Comparison of ENCODE assay signal across 13 cellular contexts in genomic region chr1:74729741-74730478, GRCh38. TPM values are rescaled to one million over a fixed set of nuclear protein-coding genes. Genes with fewer than 3 reads are reported as not detected.
DNase-seq lines count a peak whose midpoint lies in the region; ATAC-seq and TF ChIP-seq lines count a peak whose summit lies in the region.
"Had no signal": no experiment of that assay in that cellular context is flagged by ENCODE, and none has a peak within 500 bp of the region (broad histone marks: within the 10 kb centered on the region; RNA-seq: fewer than 3 reads in every experiment).

No MANE protein-coding gene starts in this region.

- no peaks in the 10 kb centered on the region for H3K27me3 ChIP-seq in SK-N-SH (ENCODE audit: insufficient read depth)
- no peaks in the 10 kb centered on the region for H3K27me3 ChIP-seq in thyroid gland
- no peaks in the 10 kb centered on the region for H3K27me3 ChIP-seq in right atrium auricular region

- peak; percentile 5 to 83; a peak in 2 of 4 replicates for TF ChIP-seq EP300 in SK-N-SH (IDR thresholded peaks at IDR 0.05; ENCODE audit: borderline replicate concordance in 1 of 2, low read depth in 1 of 2, low read length in 1 of 2)

- H3K4me1 ChIP-seq in SK-N-SH (ENCODE audit: control insufficient read depth in 1 of 2, insufficient read depth in 2 of 2, low read depth in 1 of 2, low read length in 1 of 2) (peaks cover 12 to 24% of the 10 kb centered on the region in 2 experiments), thyroid gland (peaks cover 16 to 27% of the 10 kb centered on the region in 2 donors), right atrium auricular region (peaks cover 0 to 45% of the 10 kb centered on the region in 2 donors)

- intact Hi-C loops in thyroid gland (cut with DNase I) = no loop called here

- WGBS in SK-N-SH (ENCODE audit: low lambda C conversion rate) = 36% methylated on average over 6 of the region's 6 CpGs
- 83 to 95% methylated on average over 6 of the region's 6 CpGs for whole genome bisulfite sequencing in thyroid gland, 2 donors

- no peak for TF ChIP-seq CTCF in 22Rv1 (IDR thresholded peaks at IDR 0.05)
- no peak for TF ChIP-seq CTCF in SK-N-SH (IDR thresholded peaks at IDR 0.05)
- no peak for TF ChIP-seq CTCF in foreskin fibroblast (IDR thresholded peaks at IDR 0.05; ENCODE audit: low read depth, low read length)
- no peak for TF ChIP-seq CTCF in thyroid gland (IDR thresholded peaks at IDR 0.05)
- TF ChIP-seq CTCF in right atrium auricular region (IDR thresholded peaks at IDR 0.05) = no peak

- POLR2A ChIA-PET in SK-N-SH (lab: Yijun Ruan, JAX) = no interaction called here

- H3K9me2 ChIP-seq in SK-N-SH = no peaks in the 10 kb centered on the region

- TF ChIP-seq RAD21 in SK-N-SH (IDR thresholded peaks at IDR 0.05; ENCODE audit: low read length) = no peak

- H3K4me3 ChIP-seq in SK-N-SH (ENCODE audit: low read depth in 2 of 2, low read length in 1 of 2) (no peak overlapping the region; a peak in 1 of 4 replicates), foreskin fibroblast (ENCODE audit: low read depth in 1 of 2, low read length in 2 of 2) (no peak overlapping the region), thyroid gland (replicated peaks in 1 of 3) (no peak overlapping the region), right atrium auricular region (no peak overlapping the region)

- H2AFZ ChIP-seq in SK-N-SH (ENCODE audit: low read depth) = no peak overlapping the region

- H3F3A ChIP-seq in SK-N-SH (replicated peaks; ENCODE audit: insufficient read depth) = peaks cover 20% of the 10 kb centered on the region

- peaks cover 32% of the 10 kb centered on the region for H3K79me2 ChIP-seq in SK-N-SH (ENCODE audit: insufficient read depth)

- no peak for TF ChIP-seq POLR2A in thyroid gland (IDR thresholded peaks at IDR 0.05)

- DNase-seq in SK-N-SH (peak; percentile 16), foreskin fibroblast (peak; percentile 45 to 75), thyroid gland (no peak), right atrium auricular region (ENCODE audit: low spot score) (no peak), NCI-H1694 treated with DMSO at 0.1 percent for 48 hours (lab: John Stamatoyannopoulos, UW) (no peak)
- no peak for DNase-seq in stimulated activated CD4-positive, alpha-beta T cell treated with anti-CD3 and anti-CD28 coated beads, Interleukin-4, amount 100 ng/mL, for 4 hours
- DNase-seq: cerebellar nuclear complex; NCI-H1105 treated with DMSO at 0.1 percent for 48 hours; SIG-M5; stimulated activated naive B cell treated with anti-CD40 and anti-IgM and Interleukin-4, amounts not matched to agents 10 μg/mL and 1 μg/mL and 100 μg/mL, for 72 hours had no signal

- no peak overlapping the region for H3K9ac ChIP-seq in SK-N-SH

- no peaks in the 10 kb centered on the region; the same call in 1 of the 2 replicates for H3K9me3 ChIP-seq in SK-N-SH
- H3K9me3 ChIP-seq in thyroid gland = no peaks in the 10 kb centered on the region
- H3K9me3 ChIP-seq in right atrium auricular region = no peaks in the 10 kb centered on the region

- H3K27ac ChIP-seq in 22Rv1 (peak overlapping the region; percentile 75), SK-N-SH (ENCODE audit: low read depth in 2 of 2, low read length in 1 of 2) (peak overlapping the region; percentile 47 to 61), thyroid gland (no peak overlapping the region), right atrium auricular region (no peak overlapping the region)

- peak; percentile 13 for ATAC-seq in GM18511 (IDR thresholded peaks at IDR 0.05; ENCODE audit: unreplicated experiment)
- ATAC-seq: sciatic nerve; stimulated activated naive B cell treated with anti-CD40 and anti-IgM and Interleukin-4, amounts not matched to agents 10 μg/mL and 1 μg/mL and 100 μg/mL, for 72 hours had no signal

- H4K20me1 ChIP-seq in SK-N-SH (ENCODE audit: insufficient read depth) = no peaks in the 10 kb centered on the region

- H3K4me2 ChIP-seq in SK-N-SH = peak overlapping the region; percentile 73

- CTCF ChIA-PET in SK-N-SH (lab: Yijun Ruan, JAX) = no interaction called here

- H3K36me3 ChIP-seq in SK-N-SH (replicated peaks in 1 of 2; ENCODE audit: control insufficient read depth in 1 of 2, insufficient read depth in 2 of 2, low read length in 1 of 2) = peaks cover 7 to 10% of the 10 kb centered on the region in 2 experiments
- no peaks in the 10 kb centered on the region for H3K36me3 ChIP-seq in thyroid gland
- H3K36me3 ChIP-seq in right atrium auricular region = no peaks in the 10 kb centered on the region

TF ChIP-seq in SK-N-SH, 30 proteins besides CTCF, POLR2A, EP300 and RAD21 (continues in another document):
- TF ChIP-seq JUND (IDR thresholded peaks at IDR 0.05) (peak; percentile 97), GATA2 (CRISPR knock-in tag; IDR thresholded peaks at IDR 0.05) (peak; percentile 55), CHD2 (IDR thresholded peaks at IDR 0.05; ENCODE audit: low read length, partially characterized antibody) (no peak), USF2 (IDR thresholded peaks at IDR 0.05; ENCODE audit: borderline replicate concordance, low read depth, low read length) (no peak), NFIC (IDR thresholded peaks at IDR 0.05; ENCODE audit: borderline replicate concordance) (peak; percentile 91), GABPA (IDR thresholded peaks at IDR 0.05; ENCODE audit: low read depth) (no peak), PBX3 (IDR thresholded peaks at IDR 0.05) (peak; percentile 96), MAX (IDR thresholded peaks at IDR 0.05; ENCODE audit: low read depth) (peak; percentile 78), TAF1 (IDR thresholded peaks at IDR 0.05; ENCODE audit: borderline replicate concordance, low read depth, low read length) (no peak), RCOR1 (IDR thresholded peaks at IDR 0.05; ENCODE audit: low read length) (no peak), SIN3A (IDR thresholded peaks at IDR 0.05; ENCODE audit: borderline replicate concordance, low read depth, low read length) (no peak), MXI1 (IDR thresholded peaks at IDR 0.05; ENCODE audit: low read depth, low read length) (no peak), POLR2AphosphoS5 (IDR thresholded peaks at IDR 0.05; ENCODE audit: low read depth, low read length) (no peak)
- TF ChIP-seq, protein P1, sequence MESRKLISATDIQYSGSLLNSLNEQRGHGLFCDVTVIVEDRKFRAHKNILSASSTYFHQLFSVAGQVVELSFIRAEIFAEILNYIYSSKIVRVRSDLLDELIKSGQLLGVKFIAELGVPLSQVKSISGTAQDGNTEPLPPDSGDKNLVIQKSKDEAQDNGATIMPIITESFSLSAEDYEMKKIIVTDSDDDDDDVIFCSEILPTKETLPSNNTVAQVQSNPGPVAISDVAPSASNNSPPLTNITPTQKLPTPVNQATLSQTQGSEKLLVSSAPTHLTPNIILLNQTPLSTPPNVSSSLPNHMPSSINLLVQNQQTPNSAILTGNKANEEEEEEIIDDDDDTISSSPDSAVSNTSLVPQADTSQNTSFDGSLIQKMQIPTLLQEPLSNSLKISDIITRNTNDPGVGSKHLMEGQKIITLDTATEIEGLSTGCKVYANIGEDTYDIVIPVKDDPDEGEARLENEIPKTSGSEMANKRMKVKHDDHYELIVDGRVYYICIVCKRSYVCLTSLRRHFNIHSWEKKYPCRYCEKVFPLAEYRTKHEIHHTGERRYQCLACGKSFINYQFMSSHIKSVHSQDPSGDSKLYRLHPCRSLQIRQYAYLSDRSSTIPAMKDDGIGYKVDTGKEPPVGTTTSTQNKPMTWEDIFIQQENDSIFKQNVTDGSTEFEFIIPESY (IDR thresholded peaks at IDR 0.05; ENCODE audit: borderline replicate concordance, low read depth) = no peak
- TF ChIP-seq, protein P2, sequence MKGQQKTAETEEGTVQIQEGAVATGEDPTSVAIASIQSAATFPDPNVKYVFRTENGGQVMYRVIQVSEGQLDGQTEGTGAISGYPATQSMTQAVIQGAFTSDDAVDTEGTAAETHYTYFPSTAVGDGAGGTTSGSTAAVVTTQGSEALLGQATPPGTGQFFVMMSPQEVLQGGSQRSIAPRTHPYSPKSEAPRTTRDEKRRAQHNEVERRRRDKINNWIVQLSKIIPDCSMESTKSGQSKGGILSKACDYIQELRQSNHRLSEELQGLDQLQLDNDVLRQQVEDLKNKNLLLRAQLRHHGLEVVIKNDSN (IDR thresholded peaks at IDR 0.05; ENCODE audit: borderline replicate concordance, low read depth) = no peak; the same call in 1 of the 2 replicates

RNA-seq across cellular contexts. Expression of gene CRYZ, which starts 2.9 kb away (rescaled TPM):
- 57.2 and 81.9 TPM in 2 replicates for polyA plus RNA-seq in SK-N-SH (2012; rRNA removed)
- 76.0 and 85.5 TPM in 2 replicates for polyA plus RNA-seq in SK-N-SH (2012; cell fraction: cytosol; rRNA removed)
- polyA plus RNA-seq in SK-N-SH (2012; cell fraction: nucleus; rRNA removed) = 23.1 and 68.0 TPM in 2 replicates
- total RNA-seq in thyroid gland (10 to 100 TPM; 45.3 to 92.1 (median 58.0) TPM), right atrium auricular region (10 to 100 TPM; 30.5 to 39.8 TPM)

RNA-seq across cellular contexts. Expression of gene TYW3, which starts 3.0 kb away (rescaled TPM):
- 9.2 and 12.0 TPM in 2 replicates for polyA plus RNA-seq in SK-N-SH (2012; rRNA removed)
- 15.3 and 18.9 TPM in 2 replicates for polyA plus RNA-seq in SK-N-SH (2012; cell fraction: cytosol; rRNA removed)
- polyA plus RNA-seq in SK-N-SH (2012; cell fraction: nucleus; rRNA removed) = 5.6 and 10.0 TPM in 2 replicates
- total RNA-seq in thyroid gland = 10 to 100 TPM; 18.0 to 23.5 (median 21.1) TPM
- 10 to 100 TPM; 13.9 to 15.0 TPM for total RNA-seq in right atrium auricular region

RNA-seq across cellular contexts. Expression of gene ERICH3, which starts 56.3 kb away (rescaled TPM):
- polyA plus RNA-seq in SK-N-SH (2012; rRNA removed) = not detected in 2 replicates
- 0.01 and 0.03 TPM in 2 replicates for polyA plus RNA-seq in SK-N-SH (2012; cell fraction: cytosol; rRNA removed)
- polyA plus RNA-seq in SK-N-SH (2012; cell fraction: nucleus; rRNA removed) = 0.01 TPM in 1 of 2 replicates, not detected in the other
- under 1 TPM in 2 of 4 donors, not detected in 2; 0.11 to 0.40 TPM for total RNA-seq in thyroid gland
- under 1 TPM in 1 of 2 donors, not detected in 1; 0.07 TPM for total RNA-seq in right atrium auricular region

Comparison
In these comparisons a context has a peak if more than half of its experiments do, and no peak if none do; other contexts are left out.
1. H3K27ac ChIP-seq: peak in 22Rv1 (single experiment) and SK-N-SH (2 of 2); none in thyroid gland (0 of 3) and right atrium auricular region (0 of 2).
2. DNase-seq: peak in SK-N-SH (single experiment) and foreskin fibroblast (2 of 2); none in thyroid gland (0 of 2), stimulated activated CD4-positive, alpha-beta T cell treated with anti-CD3 and anti-CD28 coated beads, Interleukin-4, amount 100 ng/mL, for 4 hours (0 of 2), right atrium auricular region (single experiment) and NCI-H1694 treated with DMSO at 0.1 percent for 48 hours (single experiment).